Comparison of ENCODE assay signal across 11 cellular contexts in genomic region chr10:125554016-125554703, GRCh38.
DNase-seq lines count a peak whose midpoint lies in the region; ATAC-seq and TF ChIP-seq lines count a peak whose summit lies in the region.
"Had no signal": no experiment of that assay in that cellular context is flagged by ENCODE, and none has a peak within 500 bp of the region (broad histone marks: within the 10 kb centered on the region; RNA-seq: fewer than 3 reads in every experiment).

No MANE protein-coding gene starts in this region.

- no peak for ATAC-seq in IMR-90 (ENCODE audit: low read depth)
- no peak for ATAC-seq in mucosa of descending colon
- ATAC-seq in stimulated activated effector memory CD8-positive, alpha-beta T cell treated with anti-CD3 and anti-CD28 coated beads, Interleukin-12 subunit alpha, Interleukin-12 subunit beta, amount 100 ng/mL, for 72 hours, result no peak
- ATAC-seq: A549 had no signal

- H3K4me3 Mint-ChIP-seq in stimulated activated effector memory CD8-positive, alpha-beta T cell treated with anti-CD3 and anti-CD28 coated beads, Interleukin-12 subunit alpha, Interleukin-12 subunit beta, amount 100 ng/mL, for 72 hours, result no peak overlapping the region

- H3K9me3 Mint-ChIP-seq in stimulated activated effector memory CD8-positive, alpha-beta T cell treated with anti-CD3 and anti-CD28 coated beads, Interleukin-12 subunit alpha, Interleukin-12 subunit beta, amount 100 ng/mL, for 72 hours, result no peaks in the 10 kb centered on the region

- no peak overlapping the region for H4K5ac ChIP-seq in IMR-90 (ENCODE audit: low read depth, low read length)

- no peaks in the 10 kb centered on the region for H3K79me1 ChIP-seq in IMR-90 (ENCODE audit: low read depth in 1 of 2, low read length in 2 of 2)

- no peak overlapping the region for H3K18ac ChIP-seq in IMR-90 (ENCODE audit: low read depth, low read length)

- no peak overlapping the region for H3K4me2 ChIP-seq in IMR-90 (ENCODE audit: low read depth, low read length)
- H3K4me2 ChIP-seq: A549 had no signal

- intact Hi-C loops in IMR-90 (cut with micrococcal nuclease) (no loop called here), tibial artery (cut with DNase I; ENCODE audit: low total_unique reads) (no loop called here), mucosa of descending colon (cut with DNase I, micrococcal nuclease) (no loop called here)

- CTCF ChIA-PET in IMR-90 (lab: Yijun Ruan, JAX), result no interaction called here

- H2AK5ac ChIP-seq in IMR-90 (ENCODE audit: low read depth, low read length), result no peak overlapping the region

- no peak overlapping the region for H2AK9ac ChIP-seq in IMR-90 (replicated peaks; ENCODE audit: low read depth, low read length, poor library complexity)

- no peak overlapping the region for H2BK15ac ChIP-seq in IMR-90 (ENCODE audit: low read depth, low read length)

- no peaks in the 10 kb centered on the region for H3K36me3 Mint-ChIP-seq in stimulated activated effector memory CD8-positive, alpha-beta T cell treated with anti-CD3 and anti-CD28 coated beads, Interleukin-12 subunit alpha, Interleukin-12 subunit beta, amount 100 ng/mL, for 72 hours

- no peak overlapping the region for H3K27ac ChIP-seq in IMR-90 (ENCODE audit: insufficient read depth, low read length)
- H3K27ac ChIP-seq in tibial artery, result no peak overlapping the region
- H3K27ac ChIP-seq: A549, GM23248 had no signal

- dilution Hi-C loops in IMR-90 (cut with HindIII; ENCODE audit: low sequenced_read_pairs, unreplicated experiment), result no loop called here

- no peaks in the 10 kb centered on the region for H4K20me1 ChIP-seq in IMR-90 (ENCODE audit: insufficient read depth, low read length)

- H3K56ac ChIP-seq in IMR-90 (ENCODE audit: extremely low read depth, insufficient read depth, low read length), result no peak overlapping the region

- POLR2A ChIA-PET in IMR-90 (lab: Charles Lee; ENCODE audit: unreplicated experiment), result no interaction called here

- H3K14ac ChIP-seq in IMR-90 (replicated peaks; ENCODE audit: low read depth, low read length), result no peak overlapping the region

- TF ChIP-seq CTCF in IMR-90 (conservative IDR thresholded peaks at IDR 0.05; ENCODE audit: low read depth, low read length), result no peak
- no peak for TF ChIP-seq CTCF in NB4 (IDR thresholded peaks at IDR 0.05; ENCODE audit: low read depth, low read length)
- no peak for TF ChIP-seq CTCF in tibial artery (IDR thresholded peaks at IDR 0.05)
- TF ChIP-seq CTCF in mucosa of descending colon (IDR thresholded peaks at IDR 0.05), result no peak

- no peak for DNase-seq in IMR-90
- peak; percentile 61 for DNase-seq in NB4 (ENCODE audit: low read depth)
- peak; percentile 49 for DNase-seq in left kidney (ENCODE audit: low read depth, low spot score)
- no peak for DNase-seq in tibial artery
- no peak for DNase-seq in mucosa of descending colon
- no peak for DNase-seq in activated T-cell treated with anti-CD3 and anti-CD28 coated beads for 4 hours
- DNase-seq in stimulated activated effector memory CD8-positive, alpha-beta T cell treated with anti-CD3 and anti-CD28 coated beads, Interleukin-12 subunit alpha, Interleukin-12 subunit beta, amount 100 ng/mL, for 72 hours (ENCODE audit: low spot score in 2 of 2), result no peak
- DNase-seq: BE2C, GM23248, H7 had no signal

- H3K9me3 ChIP-seq in IMR-90 (ENCODE audit: control insufficient read depth, insufficient read depth, low read length) (no peaks in the 10 kb centered on the region), tibial artery (peaks cover 0 to 5% (median 5%) of the 10 kb centered on the region in 3 donors), mucosa of descending colon (no peaks in the 10 kb centered on the region)
- H3K9me3 ChIP-seq: BE2C had no signal

- no peak for TF ChIP-seq RAD21 in IMR-90 (IDR thresholded peaks at IDR 0.05; ENCODE audit: low read length)

- H3K4me1 ChIP-seq in IMR-90 (ENCODE audit: control insufficient read depth, insufficient read depth, low read length) (no peaks in the 10 kb centered on the region), tibial artery (no peaks in the 10 kb centered on the region), mucosa of descending colon (ENCODE audit: low read depth) (no peaks in the 10 kb centered on the region)
- H3K4me1 ChIP-seq: A549, BE2C had no signal

- BruUV-seq in IMR-90 (replicated peaks; lab: Mats Ljungman, UMichigan), result no TSS peak

- no peak overlapping the region for H2BK120ac ChIP-seq in IMR-90 (ENCODE audit: low read depth, low read length)

- no peak overlapping the region for H3K27ac Mint-ChIP-seq in stimulated activated effector memory CD8-positive, alpha-beta T cell treated with anti-CD3 and anti-CD28 coated beads, Interleukin-12 subunit alpha, Interleukin-12 subunit beta, amount 100 ng/mL, for 72 hours

- no peak overlapping the region for H4K91ac ChIP-seq in IMR-90 (ENCODE audit: insufficient read depth, low read depth, low read length)

- no peak overlapping the region for H2AFZ ChIP-seq in IMR-90 (replicated peaks; ENCODE audit: low read length, poor library complexity)
- H2AFZ ChIP-seq: GM23248 had no signal

- no peaks in the 10 kb centered on the region for H3K9me1 ChIP-seq in IMR-90 (ENCODE audit: insufficient read depth, low read length)

- no peak overlapping the region for H4K8ac ChIP-seq in IMR-90 (ENCODE audit: low read depth in 2 of 2, low read length in 2 of 2)

- no peak overlapping the region for H3K23ac ChIP-seq in IMR-90 (ENCODE audit: low read depth, low read length)

- in situ Hi-C loops in IMR-90 (cut with MboI; ENCODE audit: low sequenced_read_pairs), result no loop called here

- H3K9ac ChIP-seq in IMR-90 (ENCODE audit: low read depth, low read length), result no peak overlapping the region
- H3K9ac ChIP-seq: GM23248 had no signal

- WGBS in IMR-90 (ENCODE audit: extremely low coverage in 2 of 2, insufficient read length in 1 of 2), 2 experiments, result 74% methylated on average over 2 of the region's 10 CpGs; no CpG with 5 or more reads in 1 of the 2 experiments

- TF ChIP-seq POLR2A in IMR-90 (IDR thresholded peaks at IDR 0.05; ENCODE audit: low read depth, low read length), result no peak
- no peak for TF ChIP-seq POLR2A in NB4 (IDR thresholded peaks at IDR 0.05; ENCODE audit: extremely low read depth, insufficient read length)

- no peak overlapping the region for H3K4me3 ChIP-seq in IMR-90 (ENCODE audit: insufficient read depth, low read depth, low read length)
- H3K4me3 ChIP-seq in NB4 (ENCODE audit: low read depth, low read length), result no peak overlapping the region
- H3K4me3 ChIP-seq in tibial artery, result no peak overlapping the region
- no peak overlapping the region for H3K4me3 ChIP-seq in mucosa of descending colon
- H3K4me3 ChIP-seq: A549, GM23248 had no signal

- H3K4me1 Mint-ChIP-seq in stimulated activated effector memory CD8-positive, alpha-beta T cell treated with anti-CD3 and anti-CD28 coated beads, Interleukin-12 subunit alpha, Interleukin-12 subunit beta, amount 100 ng/mL, for 72 hours, result no peaks in the 10 kb centered on the region

- no peak overlapping the region for H3K4ac ChIP-seq in IMR-90 (ENCODE audit: low read depth, low read length)

- H3K36me3 ChIP-seq in IMR-90 (ENCODE audit: control insufficient read depth, insufficient read depth, low read length) (no peaks in the 10 kb centered on the region), tibial artery (no peaks in the 10 kb centered on the region), mucosa of descending colon (ENCODE audit: low read depth) (no peaks in the 10 kb centered on the region)
- H3K36me3 ChIP-seq: BE2C had no signal

- H2BK20ac ChIP-seq in IMR-90 (ENCODE audit: low read depth, low read length), result no peak overlapping the region

- H3K27me3 ChIP-seq in IMR-90 (ENCODE audit: control insufficient read depth, insufficient read depth, low read length) (no peaks in the 10 kb centered on the region; the same call in 1 of the 2 replicates), tibial artery (peaks cover 0 to 20% of the 10 kb centered on the region in 2 donors)

- no peak overlapping the region for H2BK5ac ChIP-seq in IMR-90 (ENCODE audit: low read depth, low read length, poor library complexity, severe bottlenecking)

TF ChIP-seq in IMR-90, 13 proteins besides CTCF, POLR2A, EP300 and RAD21:
- no peak for TF ChIP-seq RCOR1 (IDR thresholded peaks at IDR 0.05; ENCODE audit: insufficient replicate concordance, low read length)
- TF ChIP-seq CEBPB (IDR thresholded peaks at IDR 0.05; ENCODE audit: low read depth, low read length), result 0 out of 2 replicates have a peak, but pooled peaks have one; percentile 5
TF ChIP-seq in IMR-90: peak in this region for 1.

Comparison
In these comparisons a context has a peak if more than half of its experiments do, and no peak if none do; other contexts are left out.
1. DNase-seq: peak in NB4 (single experiment) and left kidney (single experiment); none in IMR-90 (single experiment), tibial artery (0 of 2), mucosa of descending colon (0 of 3), activated T-cell treated with anti-CD3 and anti-CD28 coated beads for 4 hours (single experiment) and stimulated activated effector memory CD8-positive, alpha-beta T cell treated with anti-CD3 and anti-CD28 coated beads, Interleukin-12 subunit alpha, Interleukin-12 subunit beta, amount 100 ng/mL, for 72 hours (0 of 2).